In genomic region chr3:86923071-86923476, GRCh38 we compare ENCODE assay signal across 15 cellular contexts.
DNase-seq lines count a peak whose midpoint lies in the region; ATAC-seq and TF ChIP-seq lines count a peak whose summit lies in the region.
"Had no signal": no experiment of that assay in that cellular context is flagged by ENCODE, and none has a peak within 500 bp of the region (broad histone marks: within the 10 kb centered on the region; RNA-seq: fewer than 3 reads in every experiment).

No MANE protein-coding gene starts in this region.

- no peak overlapping the region for H4K8ac ChIP-seq in mesenchymal stem cell (ENCODE audit: low read length)

- POLR2A ChIA-PET in activated CD4-positive, alpha-beta T cell treated with anti-CD3 and anti-CD28 coated beads for 36 hours (lab: Charles Lee) = no interaction called here

- WGBS in mesenchymal stem cell = 89% methylated on average over 2 of the region's 3 CpGs

- ATAC-seq in activated CD4-positive, alpha-beta T cell treated with anti-CD3 and anti-CD28 coated beads for 36 hours = no peak
- ATAC-seq: CD8-positive, alpha-beta T cell; HepG2 had no signal

- H2BK12ac ChIP-seq in mesenchymal stem cell (ENCODE audit: low read length in 2 of 2) = no peak overlapping the region

- no peaks in the 10 kb centered on the region for H3K27me3 Mint-ChIP-seq in activated CD4-positive, alpha-beta T cell treated with anti-CD3 and anti-CD28 coated beads for 36 hours

- H3K14ac ChIP-seq in mesenchymal stem cell (ENCODE audit: low read length in 2 of 2) = peak overlapping the region in 1 of 2 experiments; percentile 75

- no peak overlapping the region for H3K4ac ChIP-seq in mesenchymal stem cell (ENCODE audit: low read depth in 1 of 2, low read length in 2 of 2)

- no peak overlapping the region for H3K18ac ChIP-seq in mesenchymal stem cell (ENCODE audit: low read depth in 1 of 2, low read length in 2 of 2)

- no peak for TF ChIP-seq CTCF in choroid plexus epithelial cell (conservative IDR thresholded peaks at IDR 0.05; ENCODE audit: low read depth, low read length)

- H3K27ac ChIP-seq in mesenchymal stem cell (ENCODE audit: low read length, poor library complexity, severe bottlenecking) = peak overlapping the region; percentile 12

- H3K4me3 Mint-ChIP-seq in activated CD4-positive, alpha-beta T cell treated with anti-CD3 and anti-CD28 coated beads for 36 hours = no peak overlapping the region
- H3K4me3 Mint-ChIP-seq: CD8-positive, alpha-beta T cell had no signal

- H2BK120ac ChIP-seq in mesenchymal stem cell (ENCODE audit: low read depth, low read length) = no peak overlapping the region

- H3K27me3 ChIP-seq in mesenchymal stem cell (ENCODE audit: control insufficient read depth in 1 of 2, insufficient read depth in 1 of 2, low read length in 2 of 2) = no peaks in the 10 kb centered on the region

- no peaks in the 10 kb centered on the region for H3K79me1 ChIP-seq in mesenchymal stem cell (replicated peaks; ENCODE audit: low read length, poor library complexity, severe bottlenecking)

- CTCF ChIA-PET in activated CD4-positive, alpha-beta T cell treated with anti-CD3 and anti-CD28 coated beads for 36 hours (lab: Charles Lee) = no interaction called here

- H3K9me3 ChIP-seq in mesenchymal stem cell (ENCODE audit: control insufficient read depth, low read length) = no peaks in the 10 kb centered on the region

- no peaks in the 10 kb centered on the region for H3K4me1 Mint-ChIP-seq in activated CD4-positive, alpha-beta T cell treated with anti-CD3 and anti-CD28 coated beads for 36 hours

- no peak overlapping the region for H2BK5ac ChIP-seq in mesenchymal stem cell (ENCODE audit: low read depth, low read length, poor library complexity, severe bottlenecking)

- no peaks in the 10 kb centered on the region for H3K4me1 ChIP-seq in mesenchymal stem cell (ENCODE audit: control insufficient read depth, insufficient read depth, low read depth, low read length)

- H2AFZ ChIP-seq in mesenchymal stem cell (ENCODE audit: low read depth, low read length) = no peak overlapping the region

- H3K36me3 ChIP-seq in mesenchymal stem cell (ENCODE audit: control insufficient read depth in 1 of 2, insufficient read depth in 2 of 2, low read depth in 1 of 2, low read length in 2 of 2) = no peaks in the 10 kb centered on the region

- no peak overlapping the region for H3K23ac ChIP-seq in mesenchymal stem cell (ENCODE audit: low read length in 2 of 2)

- DNase-seq in AG20443 (ENCODE audit: low spot score) (peak; percentile 74), LHCN-M2 (ENCODE audit: low read depth) (peak; percentile 95), choroid plexus epithelial cell (ENCODE audit: low read depth) (peak; percentile 92), mesenchymal stem cell (peak; percentile 20), anterior cingulate cortex (lab: John Stamatoyannopoulos, UW) (no peak), 8988T (no peak), KG1 (lab: John Stamatoyannopoulos, UW) (no peak)
- DNase-seq in activated CD4-positive, alpha-beta T cell treated with anti-CD3 and anti-CD28 coated beads for 36 hours = no peak
- DNase-seq: activated T-cell treated with anti-CD3 and anti-CD28 coated beads for 4 hours; CD8-positive, alpha-beta T cell; central memory CD4-positive, alpha-beta T cell; NCI-H1930; RPMI8226 had no signal

- no peak overlapping the region for H2AK5ac ChIP-seq in mesenchymal stem cell (ENCODE audit: low read length, severe bottlenecking)

- H3K4me3 ChIP-seq in choroid plexus epithelial cell (ENCODE audit: low read depth, low read length) (no peak overlapping the region), mesenchymal stem cell (ENCODE audit: insufficient read depth in 1 of 2, low read depth in 1 of 2, low read length in 2 of 2) (peak overlapping the region in 1 of 2 experiments; percentile 50)
- H3K4me3 ChIP-seq: skin epidermis had no signal

- H4K91ac ChIP-seq in mesenchymal stem cell (ENCODE audit: low read length) = no peak overlapping the region

- H3K27ac Mint-ChIP-seq in activated CD4-positive, alpha-beta T cell treated with anti-CD3 and anti-CD28 coated beads for 36 hours = no peak overlapping the region
- H3K27ac Mint-ChIP-seq: CD8-positive, alpha-beta T cell had no signal

- peak overlapping the region; percentile 65 for H3K9ac ChIP-seq in mesenchymal stem cell (ENCODE audit: low read length)

- no peak overlapping the region for H3K4me2 ChIP-seq in mesenchymal stem cell (ENCODE audit: low read length, poor library complexity, severe bottlenecking)

- H3K9me3 Mint-ChIP-seq in activated CD4-positive, alpha-beta T cell treated with anti-CD3 and anti-CD28 coated beads for 36 hours (ENCODE audit: low read depth) = peaks cover 4% of the 10 kb centered on the region

- intact Hi-C loops in activated CD4-positive, alpha-beta T cell treated with anti-CD3 and anti-CD28 coated beads for 36 hours (cut with DNase I, micrococcal nuclease) = no loop called here

- no peaks in the 10 kb centered on the region for H3K36me3 Mint-ChIP-seq in activated CD4-positive, alpha-beta T cell treated with anti-CD3 and anti-CD28 coated beads for 36 hours (ENCODE audit: low read depth)
- H3K36me3 Mint-ChIP-seq: CD8-positive, alpha-beta T cell had no signal

- no peak overlapping the region for H2BK15ac ChIP-seq in mesenchymal stem cell (ENCODE audit: low read depth, poor library complexity, severe bottlenecking)

Comparison
In these comparisons a context has a peak if more than half of its experiments do, and no peak if none do; other contexts are left out.
1. DNase-seq: peak in AG20443 (single experiment), LHCN-M2 (single experiment), choroid plexus epithelial cell (single experiment) and mesenchymal stem cell (single experiment); none in activated CD4-positive, alpha-beta T cell treated with anti-CD3 and anti-CD28 coated beads for 36 hours (single experiment), anterior cingulate cortex (0 of 58), 8988T (single experiment) and KG1 (single experiment).